In the genomic region with DNA sequence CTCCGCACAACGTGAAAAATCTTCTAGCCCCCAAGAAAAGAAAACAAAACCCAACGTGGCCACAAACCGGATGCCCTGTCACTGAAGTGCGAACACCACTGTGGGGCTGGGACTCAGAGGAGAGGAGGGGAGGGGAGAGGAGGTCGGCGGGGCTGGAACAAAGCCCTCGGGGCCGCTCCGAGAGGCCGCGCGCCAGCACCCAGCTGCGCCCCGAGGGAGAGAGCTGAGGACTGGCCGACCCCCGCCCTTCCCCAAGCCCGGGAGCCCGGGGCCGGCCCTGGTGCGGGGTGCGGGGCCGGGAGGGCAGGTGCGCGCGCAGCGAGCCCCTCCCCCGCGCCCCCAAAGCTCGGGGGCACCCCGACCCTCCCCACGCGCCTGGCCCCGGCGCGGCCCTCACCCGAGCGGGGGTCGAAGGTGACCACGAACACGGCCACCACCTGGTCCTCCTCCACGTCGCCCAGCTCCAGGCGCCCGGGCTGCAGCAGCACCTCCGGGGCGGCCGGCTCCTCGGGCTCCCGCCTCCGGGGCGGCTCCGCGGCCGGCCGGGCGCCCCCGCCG, we compare ENCODE assay signal across 8 cellular contexts. TPM values are rescaled to one million over a fixed set of nuclear protein-coding genes. Genes with fewer than 3 reads are reported as not detected.
DNase-seq lines count a peak whose midpoint lies in the region; ATAC-seq and TF ChIP-seq lines count a peak whose summit lies in the region.

No MANE protein-coding gene starts in this region.

- peak; percentile 73 for DNase-seq in DMS 273 (lab: John Stamatoyannopoulos, UW; ENCODE audit: unreplicated experiment)
- no peak for DNase-seq in DMS 273 treated with DMSO at 0.1 percent for 48 hours (lab: John Stamatoyannopoulos, UW)
- no peak for DNase-seq in HFF-Myc (ENCODE audit: extremely low read depth, low read depth)
- peak; percentile 50 for DNase-seq in NCI-H1105 treated with DMSO at 0.1 percent for 48 hours (lab: John Stamatoyannopoulos, UW)
- DNase-seq in activated CD8-positive, alpha-beta T cell treated with anti-CD3 and anti-CD28 coated beads for 36 hours, result peak; percentile 86
- peak; percentile 77 to 78 (median 77) for DNase-seq in effector memory CD8-positive, alpha-beta T cell
- peak; percentile 59 to 72 (median 66) for DNase-seq in mucosa of descending colon
- peak; percentile 78 for DNase-seq in stimulated activated CD8-positive, alpha-beta memory T cell treated with anti-CD3 and anti-CD28 coated beads, Interleukin-4, amount 100 ng/mL, for 48 hours

- no peaks in the 10 kb centered on the region for H3K9me3 Mint-ChIP-seq in activated CD8-positive, alpha-beta T cell treated with anti-CD3 and anti-CD28 coated beads for 36 hours
- no peaks in the 10 kb centered on the region for H3K9me3 Mint-ChIP-seq in effector memory CD8-positive, alpha-beta T cell

- peak; percentile 88 for ATAC-seq in activated CD8-positive, alpha-beta T cell treated with anti-CD3 and anti-CD28 coated beads for 36 hours
- ATAC-seq in effector memory CD8-positive, alpha-beta T cell (replicated peaks), result peak; percentile 86
- ATAC-seq in mucosa of descending colon, result peak; percentile 73

- H3K4me3 ChIP-seq in HFF-Myc (replicated peaks; ENCODE audit: low read depth, low read length), result peak overlapping the region; percentile 55
- H3K4me3 ChIP-seq in mucosa of descending colon, result peak overlapping the region; percentile 77

- peak overlapping the region; percentile 71 for H3K4me3 Mint-ChIP-seq in activated CD8-positive, alpha-beta T cell treated with anti-CD3 and anti-CD28 coated beads for 36 hours
- peak overlapping the region; percentile 93 to 94 for H3K4me3 Mint-ChIP-seq in effector memory CD8-positive, alpha-beta T cell

- peak overlapping the region; percentile 68 for H3K27ac Mint-ChIP-seq in activated CD8-positive, alpha-beta T cell treated with anti-CD3 and anti-CD28 coated beads for 36 hours
- peak overlapping the region; percentile 87 to 96 for H3K27ac Mint-ChIP-seq in effector memory CD8-positive, alpha-beta T cell

- H3K36me3 Mint-ChIP-seq in activated CD8-positive, alpha-beta T cell treated with anti-CD3 and anti-CD28 coated beads for 36 hours (ENCODE audit: low read depth), result peaks cover 2% of the 10 kb centered on the region
- H3K36me3 Mint-ChIP-seq in effector memory CD8-positive, alpha-beta T cell (ENCODE audit: insufficient read depth), result peaks cover 12% of the 10 kb centered on the region

- CTCF ChIA-PET in activated CD8-positive, alpha-beta T cell treated with anti-CD3 and anti-CD28 coated beads for 36 hours (lab: Charles Lee), result interaction anchor here (1.0 to 4.5 kb wide), 5 partner anchors 11 to 84 kb away, joined by 4 to 28 read pairs (median 6); partner anchors contain the start of gene SSBP1

- no peaks in the 10 kb centered on the region for H3K9me3 ChIP-seq in mucosa of descending colon

- peaks cover 47% of the 10 kb centered on the region for H3K4me1 Mint-ChIP-seq in activated CD8-positive, alpha-beta T cell treated with anti-CD3 and anti-CD28 coated beads for 36 hours (ENCODE audit: low read depth)
- peaks cover 33 to 46% of the 10 kb centered on the region in 2 donors for H3K4me1 Mint-ChIP-seq in effector memory CD8-positive, alpha-beta T cell (ENCODE audit: low read depth in 2 of 2)

- intact Hi-C loops in activated CD8-positive, alpha-beta T cell treated with anti-CD3 and anti-CD28 coated beads for 36 hours (cut with micrococcal nuclease), result no loop called here
- intact Hi-C loops in mucosa of descending colon (cut with DNase I, micrococcal nuclease), result loop anchor here in 1 of 2 donors (5.0 kb wide), 1 partner anchor 36 kb away; the partner anchor contains the start of gene SSBP1

- H3K27me3 Mint-ChIP-seq in activated CD8-positive, alpha-beta T cell treated with anti-CD3 and anti-CD28 coated beads for 36 hours, result peaks cover 2% of the 10 kb centered on the region
- H3K27me3 Mint-ChIP-seq in effector memory CD8-positive, alpha-beta T cell, result no peaks in the 10 kb centered on the region

- no peaks in the 10 kb centered on the region for H3K36me3 ChIP-seq in mucosa of descending colon (ENCODE audit: low read depth)

- POLR2A ChIA-PET in activated CD8-positive, alpha-beta T cell treated with anti-CD3 and anti-CD28 coated beads for 36 hours (lab: Charles Lee), result interaction anchor here (0.8 to 3.3 kb wide), 9 partner anchors 8 to 774 kb away, joined by 3 to 13 read pairs (median 3); partner anchors contain the start of gene SSBP1

- H3K4me1 ChIP-seq in mucosa of descending colon (ENCODE audit: low read depth), result peaks cover 28% of the 10 kb centered on the region

- no peak for TF ChIP-seq CTCF in HFF-Myc (IDR thresholded peaks at IDR 0.05; ENCODE audit: low read depth, low read length, missing control alignments)
- TF ChIP-seq CTCF in activated CD8-positive, alpha-beta T cell treated with anti-CD3 and anti-CD28 coated beads for 36 hours (IDR thresholded peaks at IDR 0.05), result no peak
- TF ChIP-seq CTCF in mucosa of descending colon (IDR thresholded peaks at IDR 0.05), result no peak

RNA-seq across cellular contexts. Expression of gene DENND11, which starts 0.4 kb away (rescaled TPM):
- 10 to 100 TPM; 28.6 to 32.2 TPM for total RNA-seq in activated CD8-positive, alpha-beta T cell treated with anti-CD3 and anti-CD28 coated beads for 36 hours
- 10 to 100 TPM; 25.6 to 38.1 (median 28.0) TPM for total RNA-seq in mucosa of descending colon

RNA-seq across cellular contexts. Expression of gene WEE2, which starts 6.6 kb away (rescaled TPM):
- total RNA-seq in activated CD8-positive, alpha-beta T cell treated with anti-CD3 and anti-CD28 coated beads for 36 hours, result not detected
- total RNA-seq in mucosa of descending colon, result not detected

RNA-seq across cellular contexts. Expression of gene SSBP1, which starts 36.6 kb away (rescaled TPM):
- 100 to 1,000 TPM; 247 to 249 TPM for total RNA-seq in activated CD8-positive, alpha-beta T cell treated with anti-CD3 and anti-CD28 coated beads for 36 hours
- 10 to 100 TPM; 67.3 to 96.4 (median 81.6) TPM for total RNA-seq in mucosa of descending colon

Comparison
In these comparisons a context has a peak if more than half of its experiments do, and no peak if none do; other contexts are left out.
1. DNase-seq: peak in DMS 273 (single experiment), NCI-H1105 treated with DMSO at 0.1 percent for 48 hours (single experiment), activated CD8-positive, alpha-beta T cell treated with anti-CD3 and anti-CD28 coated beads for 36 hours (single experiment), effector memory CD8-positive, alpha-beta T cell (3 of 3), mucosa of descending colon (3 of 3) and stimulated activated CD8-positive, alpha-beta memory T cell treated with anti-CD3 and anti-CD28 coated beads, Interleukin-4, amount 100 ng/mL, for 48 hours (single experiment); none in DMS 273 treated with DMSO at 0.1 percent for 48 hours (single experiment) and HFF-Myc (single experiment).
2. Peak in every context shown above with its lines, with median percentiles within 50 percentile points of each other: ATAC-seq.